In the genomic region with DNA sequence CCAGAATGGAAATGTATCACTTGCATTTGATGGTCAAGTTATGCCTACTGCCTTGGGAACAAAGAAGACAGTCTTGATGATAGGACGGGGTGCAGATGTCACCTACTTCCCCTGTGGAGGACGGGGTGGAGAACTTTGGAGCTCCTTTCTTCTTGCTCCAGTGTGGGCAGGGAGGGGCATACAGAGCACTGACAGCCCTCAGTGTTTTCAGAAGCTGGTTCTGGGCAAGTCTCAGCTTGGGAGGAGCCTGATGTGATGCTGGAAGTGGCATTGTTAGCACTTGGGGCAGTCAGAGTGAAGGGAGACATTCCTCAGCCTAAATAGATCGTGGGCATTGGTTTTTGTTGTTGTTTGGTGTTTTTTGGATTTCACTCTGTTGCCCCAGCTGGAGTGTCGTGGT, we compare ENCODE assay signal across 13 cellular contexts. TPM values are rescaled to one million over a fixed set of nuclear protein-coding genes. Genes with fewer than 3 reads are reported as not detected.
DNase-seq lines count a peak whose midpoint lies in the region; ATAC-seq and TF ChIP-seq lines count a peak whose summit lies in the region.
"Had no signal": no experiment of that assay in that cellular context is flagged by ENCODE, and none has a peak within 500 bp of the region (broad histone marks: within the 10 kb centered on the region; RNA-seq: fewer than 3 reads in every experiment).

No MANE protein-coding gene starts in this region.

- no peak for ATAC-seq in activated T-cell treated with anti-CD3 and anti-CD28 coated beads, Interleukin-2, amount 50 U/mL, for 72 hours (replicated peaks in 1 of 2)
- ATAC-seq in T-cell (replicated peaks in 1 of 4) (no peak), HG03108 (IDR thresholded peaks at IDR 0.05; ENCODE audit: unreplicated experiment) (no peak)
- ATAC-seq: stimulated activated naive CD8-positive, alpha-beta T cell treated with anti-CD3 and anti-CD28 coated beads, Interleukin-15, amount 100 ng/mL, for 72 hours had no signal

- no peaks in the 10 kb centered on the region for H3K27me3 Mint-ChIP-seq in activated T-cell treated with anti-CD3 and anti-CD28 coated beads, Interleukin-2, amount 50 U/mL, for 72 hours (ENCODE audit: low read depth)
- H3K27me3 Mint-ChIP-seq in dendritic cell treated with granulocyte-macrophage colony-stimulating factor and Interleukin-4, amounts not matched to agents 40 ng/mL and 50 ng/mL, for 4 days = peaks cover 16% of the 10 kb centered on the region
- H3K27me3 Mint-ChIP-seq in mesothelial cell of epicardium (ENCODE audit: low read depth) (no peaks in the 10 kb centered on the region), T-cell (no peaks in the 10 kb centered on the region)
- H3K27me3 Mint-ChIP-seq: memory B cell; stimulated activated naive CD8-positive, alpha-beta T cell treated with anti-CD3 and anti-CD28 coated beads, Interleukin-15, amount 100 ng/mL, for 72 hours had no signal

- no peak for DNase-seq in activated T-cell treated with anti-CD3 and anti-CD28 coated beads, Interleukin-2, amount 50 U/mL, for 72 hours
- DNase-seq in activated T-cell treated with anti-CD3 and anti-CD28 coated beads for 4 hours (no peak), mesothelial cell of epicardium (ENCODE audit: low spot score in 2 of 2, unreplicated experiment in 2 of 2) (no peak), uterus (peak in 1 of 2 donors; percentile 12), T-cell (no peak), ovary (no peak)
- DNase-seq: amniotic stem cell; foreskin melanocyte; NCI-H1048; stimulated activated naive CD8-positive, alpha-beta T cell treated with anti-CD3 and anti-CD28 coated beads, Interleukin-15, amount 100 ng/mL, for 72 hours had no signal

- WGBS in ovary, 3 donors = 87 to 90% (median 88%) methylated on average over 4 of the region's 4 CpGs

- H3K27me3 ChIP-seq in uterus = no peaks in the 10 kb centered on the region
- no peaks in the 10 kb centered on the region for H3K27me3 ChIP-seq in ovary

- H3K4me1 Mint-ChIP-seq in activated T-cell treated with anti-CD3 and anti-CD28 coated beads, Interleukin-2, amount 50 U/mL, for 72 hours (ENCODE audit: low read depth) = peaks cover 57% of the 10 kb centered on the region
- H3K4me1 Mint-ChIP-seq in dendritic cell treated with granulocyte-macrophage colony-stimulating factor and Interleukin-4, amounts not matched to agents 40 ng/mL and 50 ng/mL, for 4 days (ENCODE audit: low read depth) = peaks cover 58% of the 10 kb centered on the region
- H3K4me1 Mint-ChIP-seq in mesothelial cell of epicardium = peaks cover 57% of the 10 kb centered on the region
- H3K4me1 Mint-ChIP-seq in T-cell = peaks cover 25 to 34% (median 33%) of the 10 kb centered on the region in 3 donors

- H3K9me3 ChIP-seq in uterus (no peaks in the 10 kb centered on the region), ovary (no peaks in the 10 kb centered on the region)

- POLR2A ChIA-PET in T-cell (lab: Charles Lee) = interaction anchor here in 1 of 2 donors (0.5 kb wide), 1 partner anchor 90 kb away, joined by 3 read pairs; no protein-coding TSS in a partner anchor

- no peaks in the 10 kb centered on the region for H3K9me3 Mint-ChIP-seq in activated T-cell treated with anti-CD3 and anti-CD28 coated beads, Interleukin-2, amount 50 U/mL, for 72 hours
- no peaks in the 10 kb centered on the region for H3K9me3 Mint-ChIP-seq in dendritic cell treated with granulocyte-macrophage colony-stimulating factor and Interleukin-4, amounts not matched to agents 40 ng/mL and 50 ng/mL, for 4 days
- H3K9me3 Mint-ChIP-seq in mesothelial cell of epicardium (peaks cover under 1% of the 10 kb centered on the region), T-cell (peaks cover 0 to under 1% (median 0%) of the 10 kb centered on the region in 3 donors)
- H3K9me3 Mint-ChIP-seq: memory B cell had no signal

- TF ChIP-seq EP300 in ovary (IDR thresholded peaks at IDR 0.05) = no peak

- H3K4me1 ChIP-seq in uterus (peaks cover 19 to 22% of the 10 kb centered on the region in 2 donors), ovary (ENCODE audit: insufficient read depth) (peaks cover 22% of the 10 kb centered on the region)

- intact Hi-C loops in dendritic cell treated with granulocyte-macrophage colony-stimulating factor and Interleukin-4, amounts not matched to agents 40 ng/mL and 50 ng/mL, for 4 days (cut with micrococcal nuclease) = loop anchor here (5.0 kb wide), 1 partner anchor 34 kb away; no protein-coding TSS in a partner anchor
- intact Hi-C loops in uterus (cut with DNase I; ENCODE audit: low total_unique reads) (no loop called here), ovary (cut with DNase I) (no loop called here)

- no peak for TF ChIP-seq CTCF in mesothelial cell of epicardium (IDR thresholded peaks at IDR 0.05; ENCODE audit: unreplicated experiment)
- no peak for TF ChIP-seq CTCF in uterus (IDR thresholded peaks at IDR 0.05)
- TF ChIP-seq CTCF in ovary (IDR thresholded peaks at IDR 0.05) = no peak

- TF ChIP-seq POLR2A in uterus (IDR thresholded peaks at IDR 0.05) = no peak
- TF ChIP-seq POLR2A in ovary (IDR thresholded peaks at IDR 0.05) = no peak

- peak overlapping the region; percentile 40 for H3K27ac Mint-ChIP-seq in activated T-cell treated with anti-CD3 and anti-CD28 coated beads, Interleukin-2, amount 50 U/mL, for 72 hours
- peak overlapping the region; percentile 68 for H3K27ac Mint-ChIP-seq in dendritic cell treated with granulocyte-macrophage colony-stimulating factor and Interleukin-4, amounts not matched to agents 40 ng/mL and 50 ng/mL, for 4 days
- peak overlapping the region; percentile 88 for H3K27ac Mint-ChIP-seq in mesothelial cell of epicardium
- peak overlapping the region in 1 of 2 donors; percentile 11 for H3K27ac Mint-ChIP-seq in T-cell
- H3K27ac Mint-ChIP-seq: memory B cell had no signal

- no peak overlapping the region for H3K4me3 Mint-ChIP-seq in activated T-cell treated with anti-CD3 and anti-CD28 coated beads, Interleukin-2, amount 50 U/mL, for 72 hours
- H3K4me3 Mint-ChIP-seq in dendritic cell treated with granulocyte-macrophage colony-stimulating factor and Interleukin-4, amounts not matched to agents 40 ng/mL and 50 ng/mL, for 4 days = peak overlapping the region; percentile 31
- H3K4me3 Mint-ChIP-seq in mesothelial cell of epicardium (no peak overlapping the region), T-cell (no peak overlapping the region)
- H3K4me3 Mint-ChIP-seq: memory B cell; stimulated activated naive CD8-positive, alpha-beta T cell treated with anti-CD3 and anti-CD28 coated beads, Interleukin-15, amount 100 ng/mL, for 72 hours had no signal

- H3K4me3 ChIP-seq in uterus = no peak overlapping the region
- H3K4me3 ChIP-seq in ovary = no peak overlapping the region

- CTCF ChIA-PET in T-cell (lab: Charles Lee) = no interaction called here

- peak overlapping the region; percentile 87 to 91 for H3K27ac ChIP-seq in uterus
- peak overlapping the region in 1 of 2 donors; percentile 31 for H3K27ac ChIP-seq in ovary

- H3K36me3 Mint-ChIP-seq in activated T-cell treated with anti-CD3 and anti-CD28 coated beads, Interleukin-2, amount 50 U/mL, for 72 hours (ENCODE audit: insufficient read depth in 2 of 2) = peaks cover 4 to 6% of the 10 kb centered on the region in 2 donors
- peaks cover 36% of the 10 kb centered on the region for H3K36me3 Mint-ChIP-seq in dendritic cell treated with granulocyte-macrophage colony-stimulating factor and Interleukin-4, amounts not matched to agents 40 ng/mL and 50 ng/mL, for 4 days (ENCODE audit: low read depth)
- H3K36me3 Mint-ChIP-seq in mesothelial cell of epicardium (peaks cover 14% of the 10 kb centered on the region), T-cell (peaks cover 43% of the 10 kb centered on the region)

- H3K36me3 ChIP-seq in uterus (no peaks in the 10 kb centered on the region), ovary (no peaks in the 10 kb centered on the region)

RNA-seq across cellular contexts. Expression of a gene that starts 59.7 kb away (rescaled TPM):
- 10 to 100 TPM; 22.6 to 29.8 TPM for total RNA-seq in activated T-cell treated with anti-CD3 and anti-CD28 coated beads, Interleukin-2, amount 50 U/mL, for 72 hours
- total RNA-seq in mesothelial cell of epicardium (39.6 to 42.7 TPM (median 41.0 TPM) in 3 replicates), uterus (10 to 100 TPM in 2 of 4 donors, 1 to 10 TPM in 2; 9.5 to 32.2 (median 13.5) TPM), T-cell (10 to 100 TPM; 20.0 to 37.0 (median 22.3) TPM), ovary (10 to 100 TPM in 4 of 7 donors, 1 to 10 TPM in 3; 4.5 to 18.7 (median 10.0) TPM)
- 1 to 10 TPM; 3.6 to 7.5 TPM for polyA plus RNA-seq in ovary
